9 cellular contexts compared by ENCODE assay signal in genomic region chr6:21022343-21023107, GRCh38.
DNase-seq lines count a peak whose midpoint lies in the region; ATAC-seq lines count a peak whose summit lies in the region.
"Had no signal": no experiment of that assay in that cellular context is flagged by ENCODE, and none has a peak within 500 bp of the region (broad histone marks: within the 10 kb centered on the region; RNA-seq: fewer than 3 reads in every experiment).

No MANE protein-coding gene starts in this region.

- H3K4me1 ChIP-seq in ACC112 (ENCODE audit: control insufficient read depth, insufficient read depth, low read length, unreplicated experiment): peaks cover 38% of the 10 kb centered on the region

- H3K79me2 ChIP-seq in ACC112 (ENCODE audit: control insufficient read depth, insufficient read depth, low read length, unreplicated experiment): no peaks in the 10 kb centered on the region

- H2AFZ ChIP-seq in ACC112 (ENCODE audit: low read length, unreplicated experiment): no peak overlapping the region

- DNase-seq in RKO (ENCODE audit: low spot score) (peak; percentile 11), left kidney (ENCODE audit: low read depth, low spot score) (peak; percentile 82), substantia nigra (lab: John Stamatoyannopoulos, UW) (no peak), NCI-H526 (lab: John Stamatoyannopoulos, UW) (no peak), T-helper 2 cell (no peak)
- DNase-seq: activated T-cell treated with anti-CD3 and anti-CD28 coated beads, Interleukin-2, amount 50 U/mL, for 72 hours had no signal

- ATAC-seq in GM19397 (IDR thresholded peaks at IDR 0.05; ENCODE audit: unreplicated experiment) (peak; percentile 97), HG03354 (IDR thresholded peaks at IDR 0.05; ENCODE audit: poor library complexity, severe bottlenecking, unreplicated experiment) (peak; percentile 94)

- 0 out of 2 replicates have a peak, but pooled peaks cover 4% of the 10 kb centered on the region for H3K36me3 ChIP-seq in ACC112 (ENCODE audit: insufficient read depth, low read length)

- H3K4me3 ChIP-seq in ACC112 (ENCODE audit: low read depth, low read length): peak overlapping the region; percentile 15; the same call in 1 of the 2 replicates

- no peaks in the 10 kb centered on the region for H3K27me3 ChIP-seq in ACC112 (ENCODE audit: insufficient read depth, low read length)

- H3K27ac ChIP-seq in ACC112 (ENCODE audit: low read depth, low read length) (peak overlapping the region; percentile 51), substantia nigra (ENCODE audit: low read depth, low read length, poor library complexity, severe bottlenecking) (no peak overlapping the region)

Comparison
In these comparisons a context has a peak if more than half of its experiments do, and no peak if none do; other contexts are left out.
1. DNase-seq: peak in RKO (single experiment) and left kidney (single experiment); none in substantia nigra (0 of 49), NCI-H526 (0 of 2) and T-helper 2 cell (0 of 5).